ENCODE assay signal across 15 cellular contexts in genomic region chr20:64233725-64234124, GRCh38. TPM values are rescaled to one million over a fixed set of nuclear protein-coding genes. Genes with fewer than 3 reads are reported as not detected.
DNase-seq lines count a peak whose midpoint lies in the region; ATAC-seq and TF ChIP-seq lines count a peak whose summit lies in the region.
"Had no signal": no experiment of that assay in that cellular context is flagged by ENCODE, and none has a peak within 500 bp of the region (broad histone marks: within the 10 kb centered on the region; RNA-seq: fewer than 3 reads in every experiment).

No MANE protein-coding gene starts in this region.

- H3K27ac Mint-ChIP-seq in stimulated activated naive CD8-positive, alpha-beta T cell treated with anti-CD3 and anti-CD28 coated beads, Interleukin-15, Interleukin-2, amounts not matched to agents 100 ng/mL and 50 ng/mL, for 24 hours, result peak overlapping the region; percentile 0
- H3K27ac Mint-ChIP-seq in stimulated activated naive CD8-positive, alpha-beta T cell treated with anti-CD3 and anti-CD28 coated beads, Interleukin-15, amount 100 ng/mL, for 72 hours, result no peak overlapping the region
- H3K27ac Mint-ChIP-seq: activated T-helper 1 cell treated with anti-CD3 and anti-CD28 coated beads, Interleukin-12 subunit alpha, Interleukin-12 subunit beta, Interleukin-2, Interleukin-4 antibody, amounts not matched to agents 30 ng/mL and 10 ng/mL and 1 ng/mL, durations not matched to agents 14 hours and 24 hours and 36 hours; dendritic cell treated with granulocyte-macrophage colony-stimulating factor and Interleukin-4, amounts not matched to agents 40 ng/mL and 50 ng/mL, for 4 days had no signal

- no peak overlapping the region for H3K4me3 Mint-ChIP-seq in stimulated activated naive CD8-positive, alpha-beta T cell treated with anti-CD3 and anti-CD28 coated beads, Interleukin-15, Interleukin-2, amounts not matched to agents 100 ng/mL and 50 ng/mL, for 24 hours
- no peak overlapping the region for H3K4me3 Mint-ChIP-seq in stimulated activated naive CD8-positive, alpha-beta T cell treated with anti-CD3 and anti-CD28 coated beads, Interleukin-15, amount 100 ng/mL, for 72 hours
- H3K4me3 Mint-ChIP-seq: activated T-helper 1 cell treated with anti-CD3 and anti-CD28 coated beads, Interleukin-12 subunit alpha, Interleukin-12 subunit beta, Interleukin-2, Interleukin-4 antibody, amounts not matched to agents 30 ng/mL and 10 ng/mL and 1 ng/mL, durations not matched to agents 14 hours and 24 hours and 36 hours; dendritic cell treated with granulocyte-macrophage colony-stimulating factor and Interleukin-4, amounts not matched to agents 40 ng/mL and 50 ng/mL, for 4 days had no signal

- peaks cover 4% of the 10 kb centered on the region for H3K4me1 Mint-ChIP-seq in stimulated activated naive CD8-positive, alpha-beta T cell treated with anti-CD3 and anti-CD28 coated beads, Interleukin-15, Interleukin-2, amounts not matched to agents 100 ng/mL and 50 ng/mL, for 24 hours (ENCODE audit: low read depth)
- peaks cover 7% of the 10 kb centered on the region for H3K4me1 Mint-ChIP-seq in stimulated activated naive CD8-positive, alpha-beta T cell treated with anti-CD3 and anti-CD28 coated beads, Interleukin-15, amount 100 ng/mL, for 72 hours

- TF ChIP-seq POLR2A in lower leg skin (IDR thresholded peaks at IDR 0.05), result no peak

- WGBS in aorta, 2 donors, result 4 to 10% methylated on average over 5 of the region's 5 CpGs
- WGBS in lower leg skin, 2 donors, result 73 to 94% methylated on average over 5 of the region's 5 CpGs

- TF ChIP-seq CTCF in lower leg skin (IDR thresholded peaks at IDR 0.05), result no peak

- H3K9me3 ChIP-seq in aorta (ENCODE audit: control insufficient read depth, low read length) (no peaks in the 10 kb centered on the region), SJCRH30 (replicated peaks) (no peaks in the 10 kb centered on the region)

- no peaks in the 10 kb centered on the region for H3K36me3 Mint-ChIP-seq in stimulated activated naive CD8-positive, alpha-beta T cell treated with anti-CD3 and anti-CD28 coated beads, Interleukin-15, Interleukin-2, amounts not matched to agents 100 ng/mL and 50 ng/mL, for 24 hours (ENCODE audit: low read depth)

- H3K36me3 ChIP-seq in aorta (ENCODE audit: control insufficient read depth in 1 of 2, insufficient read depth in 2 of 2, low read length in 1 of 2) (no peaks in the 10 kb centered on the region), SJCRH30 (no peaks in the 10 kb centered on the region)

- ATAC-seq in stimulated activated naive CD8-positive, alpha-beta T cell treated with anti-CD3 and anti-CD28 coated beads, Interleukin-15, amount 100 ng/mL, for 72 hours, result no peak
- ATAC-seq in Right ventricle myocardium inferior, result peak; percentile 92
- no peak for ATAC-seq in aorta (ENCODE audit: low FRiP score)
- ATAC-seq in GM18907 (IDR thresholded peaks at IDR 0.05; ENCODE audit: unreplicated experiment), result no peak
- ATAC-seq: K562 had no signal

- no peak overlapping the region for H3K4me3 ChIP-seq in aorta (ENCODE audit: low read length in 2 of 2)
- no peak overlapping the region for H3K4me3 ChIP-seq in SJCRH30
- H3K4me3 ChIP-seq in lower leg skin (ENCODE audit: low read depth, poor library complexity, severe bottlenecking), result no peak overlapping the region
- H3K4me3 ChIP-seq: K562 had no signal

- H3K27ac ChIP-seq in aorta (ENCODE audit: low read depth in 1 of 2, low read length in 2 of 2), result no peak overlapping the region
- H3K27ac ChIP-seq in SJCRH30, result no peak overlapping the region

- H3K4me1 ChIP-seq in aorta (ENCODE audit: control insufficient read depth in 1 of 2, insufficient read depth in 2 of 2, low read length in 2 of 2), result no peaks in the 10 kb centered on the region
- H3K4me1 ChIP-seq in SJCRH30, result no peaks in the 10 kb centered on the region

- H3K27me3 Mint-ChIP-seq in stimulated activated naive CD8-positive, alpha-beta T cell treated with anti-CD3 and anti-CD28 coated beads, Interleukin-15, Interleukin-2, amounts not matched to agents 100 ng/mL and 50 ng/mL, for 24 hours, result no peaks in the 10 kb centered on the region
- no peaks in the 10 kb centered on the region for H3K27me3 Mint-ChIP-seq in stimulated activated naive CD8-positive, alpha-beta T cell treated with anti-CD3 and anti-CD28 coated beads, Interleukin-15, amount 100 ng/mL, for 72 hours

- no peak for DNase-seq in stimulated activated naive CD8-positive, alpha-beta T cell treated with anti-CD3 and anti-CD28 coated beads, Interleukin-15, amount 100 ng/mL, for 72 hours
- DNase-seq in Right ventricle myocardium inferior (ENCODE audit: missing footprints), result peak; percentile 72
- peak; percentile 79 for DNase-seq in myocyte (ENCODE audit: low read depth)
- DNase-seq in aorta, result peak; percentile 43 to 55
- no peak for DNase-seq in SJCRH30
- DNase-seq in lower leg skin (ENCODE audit: low spot score in 2 of 2), result no peak
- DNase-seq: GDM1, HCEC 1CT, NCI-H226, SIG-M5 had no signal

- no peaks in the 10 kb centered on the region for H3K9me3 Mint-ChIP-seq in stimulated activated naive CD8-positive, alpha-beta T cell treated with anti-CD3 and anti-CD28 coated beads, Interleukin-15, Interleukin-2, amounts not matched to agents 100 ng/mL and 50 ng/mL, for 24 hours
- H3K9me3 Mint-ChIP-seq in stimulated activated naive CD8-positive, alpha-beta T cell treated with anti-CD3 and anti-CD28 coated beads, Interleukin-15, amount 100 ng/mL, for 72 hours, result no peaks in the 10 kb centered on the region
- H3K9me3 Mint-ChIP-seq: activated T-helper 1 cell treated with anti-CD3 and anti-CD28 coated beads, Interleukin-12 subunit alpha, Interleukin-12 subunit beta, Interleukin-2, Interleukin-4 antibody, amounts not matched to agents 30 ng/mL and 10 ng/mL and 1 ng/mL, durations not matched to agents 14 hours and 24 hours and 36 hours; dendritic cell treated with granulocyte-macrophage colony-stimulating factor and Interleukin-4, amounts not matched to agents 40 ng/mL and 50 ng/mL, for 4 days had no signal

- intact Hi-C loops in Right ventricle myocardium inferior (cut with DNase I), result loop anchor here (2.0 kb wide), 2 partner anchors 21 to 23 kb away; no protein-coding TSS in a partner anchor
- intact Hi-C loops in aorta (cut with DNase I), result no loop called here
- intact Hi-C loops in lower leg skin (cut with DNase I; ENCODE audit: low total_unique reads), result no loop called here

- H3K27me3 ChIP-seq in aorta (ENCODE audit: control insufficient read depth in 1 of 2, insufficient read depth in 2 of 2, low read length in 1 of 2), result no peaks in the 10 kb centered on the region
- peaks cover 11% of the 10 kb centered on the region for H3K27me3 ChIP-seq in SJCRH30

RNA-seq across cellular contexts. Expression of gene PCMTD2, which starts 21.8 kb away (rescaled TPM):
- total RNA-seq in Right ventricle myocardium inferior (71.0 TPM), myocyte (62.3 and 94.6 TPM in 2 replicates), aorta (10 to 100 TPM; 38.7 to 71.4 TPM), lower leg skin (100 to 1,000 TPM in 3 of 4 donors, 10 to 100 TPM in 1; 87.5 to 164 (median 132) TPM)
- polyA plus RNA-seq in myocyte (2012), result 25.8 TPM
- 10 to 100 TPM; 14.9 to 50.2 TPM for polyA plus RNA-seq in aorta
- 24.2 and 31.0 TPM in 2 replicates for total RNA-seq in SJCRH30 (2014; rRNA removed; shearing (Covaris generic))

Comparison
In these comparisons a context has a peak if more than half of its experiments do, and no peak if none do; other contexts are left out.
1. DNase-seq: peak in Right ventricle myocardium inferior (single experiment), myocyte (single experiment) and aorta (2 of 2); none in stimulated activated naive CD8-positive, alpha-beta T cell treated with anti-CD3 and anti-CD28 coated beads, Interleukin-15, amount 100 ng/mL, for 72 hours (0 of 2), SJCRH30 (0 of 2) and lower leg skin (0 of 2).